Comparison of ENCODE assay signal across 12 cellular contexts in genomic region chr11:48002565-48002964, GRCh38. TPM values are rescaled to one million over a fixed set of nuclear protein-coding genes. Genes with fewer than 3 reads are reported as not detected.
DNase-seq lines count a peak whose midpoint lies in the region; ATAC-seq and TF ChIP-seq lines count a peak whose summit lies in the region.
"Had no signal": no experiment of that assay in that cellular context is flagged by ENCODE, and none has a peak within 500 bp of the region (broad histone marks: within the 10 kb centered on the region; RNA-seq: fewer than 3 reads in every experiment).

No MANE protein-coding gene starts in this region.

- H3K27me3 ChIP-seq in tibial nerve (no peaks in the 10 kb centered on the region), osteoblast (ENCODE audit: insufficient read depth, low read length) (no peaks in the 10 kb centered on the region)
- H3K27me3 ChIP-seq: neural progenitor cell had no signal

- intact Hi-C loops in activated naive CD4-positive, alpha-beta T cell treated with anti-CD3 and anti-CD28 coated beads for 36 hours (cut with micrococcal nuclease) = loop anchor here (10.0 kb wide), 2 partner anchors 448 to 738 kb away; partner anchors contain the start of gene CELF1
- intact Hi-C loops in OCI-LY7 (cut with micrococcal nuclease; ENCODE audit: unreplicated experiment) = no loop called here
- intact Hi-C loops in dendritic cell treated with granulocyte-macrophage colony-stimulating factor and Interleukin-4, amounts not matched to agents 40 ng/mL and 50 ng/mL, for 4 days (cut with micrococcal nuclease) = loop anchor here (10.0 kb wide), 1 partner anchor 102 kb away; no protein-coding TSS in a partner anchor

- no peaks in the 10 kb centered on the region for H3K9me3 ChIP-seq in OCI-LY7 (ENCODE audit: low read length)
- no peaks in the 10 kb centered on the region for H3K9me3 ChIP-seq in tibial nerve
- no peaks in the 10 kb centered on the region for H3K9me3 ChIP-seq in osteoblast (ENCODE audit: low read depth, low read length)

- 61 to 72% methylated on average over 4 of the region's 4 CpGs for WGBS in tibial nerve, 2 donors

- TF ChIP-seq EP300 in tibial nerve (IDR thresholded peaks at IDR 0.05) = no peak

- H3K4me1 ChIP-seq in OCI-LY7 (ENCODE audit: insufficient read depth, low read length, poor library complexity, severe bottlenecking) (peaks cover 92% of the 10 kb centered on the region), tibial nerve (peaks cover 4 to 100% (median 52%) of the 10 kb centered on the region in 4 donors), osteoblast (ENCODE audit: insufficient read depth, low read length) (peaks cover 58% of the 10 kb centered on the region)

- H2AFZ ChIP-seq in OCI-LY7 (ENCODE audit: low read length) (peak overlapping the region; percentile 58; the same call in 1 of the 2 replicates), osteoblast (ENCODE audit: low read length) (no peak overlapping the region)
- H2AFZ ChIP-seq: neural progenitor cell had no signal

- peak overlapping the region; percentile 80 for H3K4me2 ChIP-seq in OCI-LY7 (ENCODE audit: low read length)
- H3K4me2 ChIP-seq in osteoblast (ENCODE audit: insufficient read depth, low read length) = no peak overlapping the region
- H3K4me2 ChIP-seq: neural progenitor cell had no signal

- H3K4me3 ChIP-seq in OCI-LY7 (ENCODE audit: low read depth, low read length, poor library complexity, severe bottlenecking) (peak overlapping the region; percentile 29), tibial nerve (no peak overlapping the region), osteoblast (ENCODE audit: insufficient read depth, low read length) (no peak overlapping the region)
- H3K4me3 ChIP-seq: neural progenitor cell had no signal

- CTCF ChIA-PET in activated naive CD4-positive, alpha-beta T cell treated with anti-CD3 and anti-CD28 coated beads for 36 hours (lab: Charles Lee) = interaction anchor here (0.7 to 3.5 kb wide), 6 partner anchors 16 to 106 kb away, joined by 5 to 18 read pairs (median 6); no protein-coding TSS in a partner anchor
- CTCF ChIA-PET in OCI-LY7 (lab: Charles Lee; ENCODE audit: unreplicated experiment) = no interaction called here

- no TSS peak for BruUV-seq in OCI-LY7 (replicated peaks; lab: Mats Ljungman, UMichigan)

- TF ChIP-seq CTCF in OCI-LY7 (conservative IDR thresholded peaks at IDR 0.05; ENCODE audit: low read length) = no peak
- TF ChIP-seq CTCF in tibial nerve (IDR thresholded peaks at IDR 0.05) = no peak
- TF ChIP-seq CTCF in osteoblast (IDR thresholded peaks at IDR 0.05; ENCODE audit: extremely low read depth, low read depth, low read length) = no peak

- H3K4me3 Mint-ChIP-seq in activated naive CD4-positive, alpha-beta T cell treated with anti-CD3 and anti-CD28 coated beads for 36 hours = peak overlapping the region; percentile 66
- H3K4me3 Mint-ChIP-seq in dendritic cell treated with granulocyte-macrophage colony-stimulating factor and Interleukin-4, amounts not matched to agents 40 ng/mL and 50 ng/mL, for 4 days = no peak overlapping the region
- H3K4me3 Mint-ChIP-seq: neural progenitor cell had no signal

- peaks cover 12% of the 10 kb centered on the region; the same call in 1 of the 2 replicates for H3K79me2 ChIP-seq in OCI-LY7 (ENCODE audit: insufficient read depth, low read depth, low read length)
- H3K79me2 ChIP-seq in osteoblast (ENCODE audit: insufficient read depth, low read length) = peaks cover 83% of the 10 kb centered on the region

- H3K4me1 Mint-ChIP-seq in activated naive CD4-positive, alpha-beta T cell treated with anti-CD3 and anti-CD28 coated beads for 36 hours (ENCODE audit: low read depth) = peaks cover 88% of the 10 kb centered on the region
- peaks cover 84% of the 10 kb centered on the region for H3K4me1 Mint-ChIP-seq in dendritic cell treated with granulocyte-macrophage colony-stimulating factor and Interleukin-4, amounts not matched to agents 40 ng/mL and 50 ng/mL, for 4 days (ENCODE audit: low read depth)

- no peak for DNase-seq in activated naive CD4-positive, alpha-beta T cell treated with anti-CD3 and anti-CD28 coated beads for 36 hours
- DNase-seq in activated naive CD4-positive, alpha-beta T cell (lab: John Stamatoyannopoulos, UW) = no peak
- DNase-seq in OCI-LY7 (ENCODE audit: low spot score) (peak; percentile 58), tibial nerve (ENCODE audit: low spot score in 2 of 2) (no peak), osteoblast (ENCODE audit: insufficient read length, low spot score, missing footprints) (no peak), cerebellar nuclear complex (lab: John Stamatoyannopoulos, UW) (no peak)
- DNase-seq: HCEC 1CT, islet precursor cell, NCI-H187 treated with DMSO at 0.1 percent for 48 hours had no signal

- peak overlapping the region; percentile 85 for H3K27ac ChIP-seq in OCI-LY7 (ENCODE audit: low read depth, low read length, poor library complexity, severe bottlenecking)
- peak overlapping the region in 3 of 4 donors; percentile 46 to 56 (median 50) for H3K27ac ChIP-seq in tibial nerve
- no peak overlapping the region for H3K27ac ChIP-seq in osteoblast (ENCODE audit: low read depth, low read length)
- H3K27ac ChIP-seq: neural progenitor cell had no signal

- no peaks in the 10 kb centered on the region for H3K9me2 ChIP-seq in OCI-LY7 (ENCODE audit: insufficient read depth, low read length)

- no peaks in the 10 kb centered on the region for H3K36me3 ChIP-seq in OCI-LY7 (ENCODE audit: insufficient read depth, low read length)
- H3K36me3 ChIP-seq in tibial nerve = no peaks in the 10 kb centered on the region
- H3K36me3 ChIP-seq in osteoblast (ENCODE audit: insufficient read depth, low read length) = no peaks in the 10 kb centered on the region
- H3K36me3 ChIP-seq: neural progenitor cell had no signal

- H3K27ac Mint-ChIP-seq in activated naive CD4-positive, alpha-beta T cell treated with anti-CD3 and anti-CD28 coated beads for 36 hours = peak overlapping the region; percentile 96
- H3K27ac Mint-ChIP-seq in dendritic cell treated with granulocyte-macrophage colony-stimulating factor and Interleukin-4, amounts not matched to agents 40 ng/mL and 50 ng/mL, for 4 days = peak overlapping the region; percentile 46
- H3K27ac Mint-ChIP-seq: neural progenitor cell had no signal

- no peaks in the 10 kb centered on the region for H3K36me3 Mint-ChIP-seq in activated naive CD4-positive, alpha-beta T cell treated with anti-CD3 and anti-CD28 coated beads for 36 hours (ENCODE audit: low read depth)
- peaks cover 64% of the 10 kb centered on the region for H3K36me3 Mint-ChIP-seq in dendritic cell treated with granulocyte-macrophage colony-stimulating factor and Interleukin-4, amounts not matched to agents 40 ng/mL and 50 ng/mL, for 4 days (ENCODE audit: low read depth)
- H3K36me3 Mint-ChIP-seq: neural progenitor cell had no signal

- TF ChIP-seq POLR2A in tibial nerve (IDR thresholded peaks at IDR 0.05) = no peak

- H4K20me1 ChIP-seq in OCI-LY7 (ENCODE audit: insufficient read depth, low read length) = no peaks in the 10 kb centered on the region
- H4K20me1 ChIP-seq in osteoblast (ENCODE audit: insufficient read depth, low read length) = peaks cover 30% of the 10 kb centered on the region

- H3K9me3 Mint-ChIP-seq in activated naive CD4-positive, alpha-beta T cell treated with anti-CD3 and anti-CD28 coated beads for 36 hours = no peaks in the 10 kb centered on the region
- H3K9me3 Mint-ChIP-seq in dendritic cell treated with granulocyte-macrophage colony-stimulating factor and Interleukin-4, amounts not matched to agents 40 ng/mL and 50 ng/mL, for 4 days = no peaks in the 10 kb centered on the region
- H3K9me3 Mint-ChIP-seq: neural progenitor cell had no signal

- POLR2A ChIA-PET in OCI-LY7 (lab: Charles Lee) = interaction anchor here (0.7 to 7.8 kb wide), 18 partner anchors 9 to 1453 kb away, joined by 3 to 91 read pairs (median 5); no protein-coding TSS in a partner anchor

- no peaks in the 10 kb centered on the region for H3K27me3 Mint-ChIP-seq in activated naive CD4-positive, alpha-beta T cell treated with anti-CD3 and anti-CD28 coated beads for 36 hours (ENCODE audit: low read depth)
- H3K27me3 Mint-ChIP-seq in dendritic cell treated with granulocyte-macrophage colony-stimulating factor and Interleukin-4, amounts not matched to agents 40 ng/mL and 50 ng/mL, for 4 days = no peaks in the 10 kb centered on the region

- no peak for ATAC-seq in HG03108 (IDR thresholded peaks at IDR 0.05; ENCODE audit: unreplicated experiment)

RNA-seq across cellular contexts. Expression of gene PTPRJ, which starts 22.2 kb away (rescaled TPM):
- 10 to 100 TPM in 1 of 2 experiments, 1 to 10 TPM in 1; 8.2 to 10.7 TPM for total RNA-seq in activated naive CD4-positive, alpha-beta T cell treated with anti-CD3 and anti-CD28 coated beads for 36 hours
- total RNA-seq in OCI-LY7 (2014; rRNA removed; shearing (Covaris generic)) = 4.5 and 5.4 TPM in 2 replicates
- total RNA-seq in OCI-LY7 (2022) (24.9 and 28.3 TPM in 2 replicates), tibial nerve (10 to 100 TPM; 20.5 to 24.3 (median 22.3) TPM), osteoblast (9.1 and 10.9 TPM in 2 replicates)
